31 cellular contexts compared by ENCODE assay signal in the genomic region with DNA sequence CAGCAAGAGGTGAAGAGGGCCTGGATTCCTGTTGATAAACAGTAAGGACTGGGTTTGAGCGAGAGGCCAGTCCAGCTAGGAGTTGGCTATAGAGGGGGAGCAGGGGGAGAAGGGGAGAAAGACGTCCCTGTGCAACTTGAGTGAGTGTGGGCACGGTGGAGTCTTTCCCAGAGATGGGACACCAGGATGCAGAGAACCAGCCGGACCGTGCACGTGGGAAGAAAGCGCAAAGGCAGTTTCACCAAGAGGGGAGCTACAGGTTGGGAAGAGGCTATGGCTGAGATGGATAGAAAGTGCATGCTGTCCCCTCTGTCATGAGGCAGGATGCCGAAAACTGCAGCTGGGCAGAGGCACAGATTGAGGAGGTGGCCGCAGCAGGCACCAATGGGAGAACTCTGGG.
"Had no signal": no experiment of that assay in that cellular context is flagged by ENCODE, and none has a peak within 500 bp of the region (broad histone marks: within the 10 kb centered on the region; RNA-seq: fewer than 3 reads in every experiment).

No MANE protein-coding gene starts in this region.

- H3K4me3 ChIP-seq: esophagus squamous epithelium, gastroesophageal sphincter had no signal

- H3K36me3 Mint-ChIP-seq: activated CD4-positive, alpha-beta memory T cell treated with anti-CD3 and anti-CD28 coated beads for 36 hours had no signal

- H3K27ac Mint-ChIP-seq: activated CD4-positive, alpha-beta memory T cell treated with anti-CD3 and anti-CD28 coated beads for 36 hours; activated CD4-positive, alpha-beta T cell treated with anti-CD3 and anti-CD28 coated beads for 36 hours; activated CD4-positive, alpha-beta T cell treated with anti-CD3 and anti-CD28 coated beads, Interleukin-2, amount 10 ng/mL, durations not matched to agents 24 days and 14 days; activated naive CD8-positive, alpha-beta T cell; activated T-helper 17 cell treated with anti-CD3 and anti-CD28 coated beads, Interleukin-2, amount 50 U/mL, for 72 hours had no signal

- H3K36me3 ChIP-seq: brain microvascular endothelial cell, esophagus squamous epithelium, gastroesophageal sphincter had no signal

- H3K27me3 Mint-ChIP-seq: activated CD4-positive, alpha-beta memory T cell treated with anti-CD3 and anti-CD28 coated beads for 36 hours; activated CD4-positive, alpha-beta T cell treated with anti-CD3 and anti-CD28 coated beads for 36 hours; activated naive CD8-positive, alpha-beta T cell; activated T-helper 17 cell treated with anti-CD3 and anti-CD28 coated beads, Interleukin-2, amount 50 U/mL, for 72 hours had no signal

- H3K9me3 Mint-ChIP-seq: activated CD4-positive, alpha-beta T cell treated with anti-CD3 and anti-CD28 coated beads, Interleukin-2, amount 10 ng/mL, durations not matched to agents 24 days and 14 days had no signal

- H3K27me3 ChIP-seq: brain microvascular endothelial cell, gastroesophageal sphincter had no signal

- DNase-seq: activated CD4-positive, alpha-beta memory T cell treated with anti-CD3 and anti-CD28 coated beads for 36 hours; activated CD4-positive, alpha-beta T cell treated with anti-CD3 and anti-CD28 coated beads for 36 hours; activated CD4-positive, alpha-beta T cell treated with anti-CD3 and anti-CD28 coated beads, Interleukin-2, amount 10 ng/mL, durations not matched to agents 24 days and 14 days; activated CD4-positive, CD25-positive, alpha-beta regulatory T cell; activated CD4-positive, CD25-positive, alpha-beta regulatory T cell treated with anti-CD3 and anti-CD28 coated beads, Interleukin-2, amount 50 U/mL, for 72 hours; activated CD8-positive, alpha-beta memory T cell treated with anti-CD3 and anti-CD28 coated beads, Interleukin-2, amount 50 U/mL, for 48 hours; activated effector memory CD4-positive, alpha-beta T cell treated with Interleukin-2 at 50 U/mL for 16 hours; activated gamma-delta T cell treated with Interleukin-2 at 50 U/mL for 16 hours; activated naive CD4-positive, alpha-beta T cell treated with anti-CD3 and anti-CD28 coated beads, Interleukin-2, amount 50 U/mL, for 16 hours; activated naive CD4-positive, alpha-beta T cell treated with Interleukin-2 at 50 U/mL for 16 hours; activated T-cell treated with anti-CD3 and anti-CD28 coated beads for 4 hours; activated T-cell treated with anti-CD3 and anti-CD28 coated beads, Interleukin-2, amount 50 U/mL, for 4 hours; amniotic stem cell; anterior cingulate cortex; brain microvascular endothelial cell; caudate nucleus; cortex of kidney; dermis blood vessel endothelial cell; effector CD8-positive, alpha-beta T cell; esophagus squamous epithelium; foreskin melanocyte; T-helper 2 cell had no signal

- H3K4me1 Mint-ChIP-seq: activated CD4-positive, alpha-beta T cell treated with anti-CD3 and anti-CD28 coated beads, Interleukin-2, amount 10 ng/mL, durations not matched to agents 24 days and 14 days had no signal

- H3K27ac ChIP-seq: brain microvascular endothelial cell, epithelial cell of prostate, esophagus squamous epithelium, gastroesophageal sphincter had no signal

- ATAC-seq: activated CD4-positive, alpha-beta T cell treated with anti-CD3 and anti-CD28 coated beads for 36 hours; activated T-cell treated with anti-CD3 and anti-CD28 coated beads, Interleukin-2, amount 50 U/mL, for 4 hours; activated T-helper 17 cell treated with anti-CD3 and anti-CD28 coated beads, Interleukin-2, amount 50 U/mL, for 72 hours; gastroesophageal sphincter had no signal

- H3K4me3 Mint-ChIP-seq: activated CD4-positive, alpha-beta memory T cell treated with anti-CD3 and anti-CD28 coated beads for 36 hours; activated CD4-positive, alpha-beta T cell treated with anti-CD3 and anti-CD28 coated beads for 36 hours; activated CD4-positive, alpha-beta T cell treated with anti-CD3 and anti-CD28 coated beads, Interleukin-2, amount 10 ng/mL, durations not matched to agents 24 days and 14 days; activated naive CD8-positive, alpha-beta T cell; activated T-cell treated with anti-CD3 and anti-CD28 coated beads, Interleukin-2, amount 50 U/mL, for 4 hours; activated T-helper 17 cell treated with anti-CD3 and anti-CD28 coated beads, Interleukin-2, amount 50 U/mL, for 72 hours had no signal

- FAIRE-seq: astrocyte, bronchial epithelial cell, colon, endometrium, endothelial cell of umbilical vein had no signal
